In genomic region chr1:15700510-15700909, GRCh38 we compare ENCODE assay signal across 20 cellular contexts. TPM values are rescaled to one million over a fixed set of nuclear protein-coding genes. Genes with fewer than 3 reads are reported as not detected.
DNase-seq lines count a peak whose midpoint lies in the region; ATAC-seq and TF ChIP-seq lines count a peak whose summit lies in the region.
"Had no signal": no experiment of that assay in that cellular context is flagged by ENCODE, and none has a peak within 500 bp of the region (broad histone marks: within the 10 kb centered on the region; RNA-seq: fewer than 3 reads in every experiment).

No MANE protein-coding gene starts in this region.

- TF ChIP-seq POLR2A in thyroid gland (IDR thresholded peaks at IDR 0.05), result no peak

- H3K27me3 Mint-ChIP-seq in brain, result peaks cover 2% of the 10 kb centered on the region
- H3K27me3 Mint-ChIP-seq: naive B cell had no signal

- peaks cover 0 to 3% (median 0%) of the 10 kb centered on the region in 5 experiments for H3K9me3 Mint-ChIP-seq in brain
- H3K9me3 Mint-ChIP-seq: naive B cell had no signal

- intact Hi-C loops in Right ventricle myocardium superior (cut with DNase I), result no loop called here
- intact Hi-C loops in lower lobe of right lung (cut with DNase I), result no loop called here
- intact Hi-C loops in thyroid gland (cut with DNase I), result no loop called here

- WGBS in thyroid gland, 2 donors, result 46 to 49% methylated on average over 6 of the region's 6 CpGs

- peak overlapping the region in 2 of 5 experiments; percentile 30 to 44 for H3K4me3 Mint-ChIP-seq in brain

- H3K4me1 Mint-ChIP-seq in brain, result peaks cover 46% of the 10 kb centered on the region

- H3K27ac ChIP-seq in cardiac muscle cell (peak overlapping the region; percentile 65), lower lobe of right lung (peak overlapping the region; percentile 44), thyroid gland (no peak overlapping the region)

- no peak overlapping the region for H3K4me3 ChIP-seq in cardiac muscle cell
- no peak overlapping the region for H3K4me3 ChIP-seq in lower lobe of right lung
- H3K4me3 ChIP-seq in thyroid gland (replicated peaks in 1 of 3), result no peak overlapping the region

- ATAC-seq in Right ventricle myocardium superior (ENCODE audit: poor library complexity), result no peak
- peak; percentile 70 to 74 for ATAC-seq in lower lobe of right lung
- ATAC-seq in HG03135 (IDR thresholded peaks at IDR 0.05; ENCODE audit: unreplicated experiment), result no peak
- ATAC-seq: left colon had no signal

- H3K36me3 Mint-ChIP-seq in brain, result peaks cover 30% of the 10 kb centered on the region

- peaks cover 20% of the 10 kb centered on the region for H3K4me1 ChIP-seq in cardiac muscle cell (ENCODE audit: low read depth)
- H3K4me1 ChIP-seq in lower lobe of right lung, result peaks cover 78% of the 10 kb centered on the region
- H3K4me1 ChIP-seq in thyroid gland, result peaks cover 12 to 42% of the 10 kb centered on the region in 2 donors

- peak overlapping the region; percentile 53 to 95 (median 83) for H3K27ac Mint-ChIP-seq in brain

- no peaks in the 10 kb centered on the region for H3K36me3 ChIP-seq in cardiac muscle cell
- peaks cover 2% of the 10 kb centered on the region for H3K36me3 ChIP-seq in lower lobe of right lung
- H3K36me3 ChIP-seq in thyroid gland, result no peaks in the 10 kb centered on the region

- H3K27me3 ChIP-seq in cardiac muscle cell (no peaks in the 10 kb centered on the region), lower lobe of right lung (ENCODE audit: low read depth) (no peaks in the 10 kb centered on the region), thyroid gland (no peaks in the 10 kb centered on the region)

- TF ChIP-seq CTCF in cardiac muscle cell (IDR thresholded peaks at IDR 0.05; ENCODE audit: low read depth, low read length) (no peak), brain (conservative IDR thresholded peaks at IDR 0.05) (no peak), lower lobe of right lung (IDR thresholded peaks at IDR 0.05) (no peak), thyroid gland (IDR thresholded peaks at IDR 0.05) (no peak)

- DNase-seq in cardiac muscle cell (ENCODE audit: low read depth in 1 of 2, low spot score in 1 of 2) (peak in 1 of 2 donors; percentile 81), Right ventricle myocardium superior (no peak), lower lobe of right lung (no peak), thyroid gland (peak; percentile 66 to 72), NCI-H2107 treated with DMSO at 0.1 percent for 48 hours (lab: John Stamatoyannopoulos, UW; ENCODE audit: unreplicated experiment) (no peak)
- no peak for DNase-seq in activated effector memory CD4-positive, alpha-beta T cell treated with anti-CD3 and anti-CD28 coated beads, Interleukin-2, amount 50 U/mL, for 16 hours
- DNase-seq: activated CD4-positive, alpha-beta T cell treated with anti-CD3 and anti-CD28 coated beads, Interleukin-2, amount 50 U/mL, for 1 hour; activated T-cell treated with anti-CD3 and anti-CD28 coated beads, Interleukin-2, amount 50 U/mL, for 1 hour; COR-L47; left colon; naive B cell; NCI-H2171; NCI-H82; stimulated activated CD4-positive, alpha-beta T cell treated with anti-CD3 and anti-CD28 coated beads, Interleukin-12 subunit alpha, Interleukin-12 subunit beta, amount 100 ng/mL, for 4 hours; stimulated activated naive CD4-positive, alpha-beta T cell had no signal

- no peaks in the 10 kb centered on the region for H3K9me3 ChIP-seq in cardiac muscle cell (ENCODE audit: low read depth)
- no peaks in the 10 kb centered on the region for H3K9me3 ChIP-seq in lower lobe of right lung
- no peaks in the 10 kb centered on the region for H3K9me3 ChIP-seq in thyroid gland

RNA-seq across cellular contexts. Expression of gene PLEKHM2, which starts 16.4 kb away (rescaled TPM):
- total RNA-seq in cardiac muscle cell (71.9 and 99.8 TPM in 2 replicates), Right ventricle myocardium superior (81.7 TPM), lower lobe of right lung (80.4 TPM), thyroid gland (10 to 100 TPM; 38.3 to 48.4 (median 39.4) TPM)
- polyA plus RNA-seq in cardiac muscle cell (56.8 and 68.3 TPM in 2 replicates), brain (ENCODE audit: insufficient read depth, low read depth, low replicate concordance) (91.6 TPM)

RNA-seq across cellular contexts. Expression of gene SLC25A34, which starts 35.5 kb away (rescaled TPM):
- total RNA-seq in cardiac muscle cell (6.7 and 6.9 TPM in 2 replicates), Right ventricle myocardium superior (54.3 TPM), lower lobe of right lung (3.5 TPM), thyroid gland (1 to 10 TPM in 3 of 4 donors, under 1 TPM in 1; 0.98 to 2.6 (median 2.0) TPM)
- polyA plus RNA-seq in cardiac muscle cell (1.8 and 2.0 TPM in 2 replicates), brain (ENCODE audit: insufficient read depth, low read depth, low replicate concordance) (3.9 TPM)
- total RNA-seq: frontal cortex had no signal

RNA-seq across cellular contexts. Expression of gene TMEM82, which starts 41.8 kb away (rescaled TPM):
- 0.51 TPM in 1 of 2 replicates, not detected in the other for total RNA-seq in cardiac muscle cell
- not detected in 2 replicates for polyA plus RNA-seq in cardiac muscle cell
- total RNA-seq in Right ventricle myocardium superior, result not detected
- not detected for polyA plus RNA-seq in brain (ENCODE audit: insufficient read depth, low read depth, low replicate concordance)
- not detected for total RNA-seq in lower lobe of right lung
- not detected for total RNA-seq in thyroid gland
- total RNA-seq: A673, frontal cortex, urinary bladder had no signal
- polyA plus RNA-seq: urinary bladder had no signal

RNA-seq across cellular contexts. Expression of gene FBLIM1, which starts 58.1 kb away (rescaled TPM):
- total RNA-seq in cardiac muscle cell (141 and 186 TPM in 2 replicates), Right ventricle myocardium superior (99.1 TPM), lower lobe of right lung (20.1 TPM), thyroid gland (10 to 100 TPM; 11.4 to 28.0 (median 25.9) TPM)
- polyA plus RNA-seq in cardiac muscle cell (91.6 and 157 TPM in 2 replicates), brain (ENCODE audit: insufficient read depth, low read depth, low replicate concordance) (53.3 TPM)

Comparison
In these comparisons a context has a peak if more than half of its experiments do, and no peak if none do; other contexts are left out.
1. DNase-seq: peak in thyroid gland (2 of 2); none in Right ventricle myocardium superior (single experiment), lower lobe of right lung (single experiment), NCI-H2107 treated with DMSO at 0.1 percent for 48 hours (single experiment) and activated effector memory CD4-positive, alpha-beta T cell treated with anti-CD3 and anti-CD28 coated beads, Interleukin-2, amount 50 U/mL, for 16 hours (single experiment).
2. H3K27ac ChIP-seq: peak in cardiac muscle cell (single experiment) and lower lobe of right lung (single experiment); none in thyroid gland (0 of 3).
3. ATAC-seq: peak in lower lobe of right lung (2 of 2); none in Right ventricle myocardium superior (single experiment) and HG03135 (single experiment).